16 cellular contexts compared by ENCODE assay signal in the genomic region with DNA sequence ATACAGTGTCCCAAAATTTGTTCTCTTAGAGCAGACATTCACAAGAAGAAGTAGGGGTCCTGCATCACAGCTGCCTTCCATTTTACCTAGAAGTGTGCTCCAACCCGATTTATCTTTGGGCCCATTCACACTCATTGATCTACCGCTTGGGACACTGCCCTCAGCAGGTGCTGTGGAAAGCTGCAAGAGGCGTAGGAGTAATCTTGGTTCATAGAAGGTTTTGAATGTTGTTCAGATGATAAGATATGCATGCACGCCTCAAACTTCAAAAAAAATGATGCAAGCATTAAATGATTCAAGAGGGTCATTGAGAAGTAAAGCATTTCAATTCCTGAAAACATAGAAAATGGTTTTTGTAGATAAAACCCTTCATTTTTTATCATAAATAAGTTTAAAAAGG. TPM values are rescaled to one million over a fixed set of nuclear protein-coding genes. Genes with fewer than 3 reads are reported as not detected.
DNase-seq lines count a peak whose midpoint lies in the region; ATAC-seq and TF ChIP-seq lines count a peak whose summit lies in the region.
"Had no signal": no experiment of that assay in that cellular context is flagged by ENCODE, and none has a peak within 500 bp of the region (broad histone marks: within the 10 kb centered on the region; RNA-seq: fewer than 3 reads in every experiment).

No MANE protein-coding gene starts in this region.

- H3K4me1 ChIP-seq in Panc1 (ENCODE audit: control insufficient read depth, insufficient read depth, low read length) (peaks cover 24% of the 10 kb centered on the region), neuronal stem cell (ENCODE audit: control insufficient read depth in 2 of 2, insufficient read depth in 1 of 2, low read depth in 1 of 2, low read length in 2 of 2) (peaks cover 3 to 4% of the 10 kb centered on the region in 2 donors)

- BruUV-seq in Panc1 (replicated peaks; lab: Mats Ljungman, UMichigan): no TSS peak

- H3K9me3 Mint-ChIP-seq in stimulated activated naive B cell treated with anti-CD40 and anti-IgM and Interleukin-4, amounts not matched to agents 10 μg/mL and 1 μg/mL and 100 μg/mL, for 72 hours: no peaks in the 10 kb centered on the region
- H3K9me3 Mint-ChIP-seq: activated naive CD4-positive, alpha-beta T cell treated with anti-CD3 and anti-CD28 coated beads, Interleukin-2, amount 50 U/mL, for 72 hours had no signal

- ATAC-seq in Panc1 (no peak), HG03354 (IDR thresholded peaks at IDR 0.05; ENCODE audit: poor library complexity, severe bottlenecking, unreplicated experiment) (no peak), GM18502 (IDR thresholded peaks at IDR 0.05; ENCODE audit: poor library complexity, unreplicated experiment) (no peak)
- ATAC-seq in stimulated activated naive B cell treated with anti-CD40 and anti-IgM and Interleukin-4, amounts not matched to agents 10 μg/mL and 1 μg/mL and 100 μg/mL, for 72 hours (replicated peaks): no peak
- ATAC-seq: activated naive CD4-positive, alpha-beta T cell treated with anti-CD3 and anti-CD28 coated beads, Interleukin-2, amount 50 U/mL, for 72 hours; T-helper 17 cell had no signal

- intact Hi-C loops in Panc1 (cut with micrococcal nuclease; ENCODE audit: unreplicated experiment): no loop called here

- no peak overlapping the region for H4K8ac ChIP-seq in neuronal stem cell (ENCODE audit: low read depth, low read length)

- peaks cover 19 to 36% of the 10 kb centered on the region in 2 donors for H3K4me1 Mint-ChIP-seq in stimulated activated naive B cell treated with anti-CD40 and anti-IgM and Interleukin-4, amounts not matched to agents 10 μg/mL and 1 μg/mL and 100 μg/mL, for 72 hours

- H4K91ac ChIP-seq in neuronal stem cell (ENCODE audit: low read depth, low read length, poor library complexity): no peak overlapping the region

- H2BK5ac ChIP-seq in neuronal stem cell (ENCODE audit: low read length): no peak overlapping the region

- H3K23ac ChIP-seq in neuronal stem cell (ENCODE audit: low read depth, low read length, poor library complexity): no peak overlapping the region

- in situ Hi-C loops in Panc1 (cut with HindIII; ENCODE audit: low pct_unique_long_range_greater_than_20kb, low sequenced_read_pairs): no loop called here

- H3K9me3 ChIP-seq in Panc1 (ENCODE audit: control insufficient read depth, insufficient read depth, low read depth, low read length) (peaks cover 17% of the 10 kb centered on the region; the same call in 1 of the 2 replicates), neuronal stem cell (replicated peaks in 1 of 2; ENCODE audit: control insufficient read depth in 2 of 2, insufficient read depth in 1 of 2, low read depth in 1 of 2, low read length in 2 of 2) (no peaks in the 10 kb centered on the region)
- H3K9me3 ChIP-seq: spleen had no signal

- H2AFZ ChIP-seq in neuronal stem cell (ENCODE audit: low read length): no peak overlapping the region

- WGBS in neuronal stem cell (ENCODE audit: extremely low coverage in 2 of 2, insufficient read length in 2 of 2, insufficient replicate concordance in 1 of 2), 2 donors: no CpG with 5 or more reads among the region's 4 CpGs

- no peak overlapping the region for H3K18ac ChIP-seq in neuronal stem cell (ENCODE audit: low read length)

- H3K27ac ChIP-seq in Panc1 (ENCODE audit: low read length) (peak overlapping the region; percentile 100), neuronal stem cell (replicated peaks; ENCODE audit: low read length) (no peak overlapping the region)
- H3K27ac ChIP-seq: spleen had no signal

- H3K4ac ChIP-seq in neuronal stem cell (ENCODE audit: low read length): no peak overlapping the region

- H2BK15ac ChIP-seq in neuronal stem cell (ENCODE audit: low read length): no peak overlapping the region

- TF ChIP-seq CTCF in AG10803 (conservative IDR thresholded peaks at IDR 0.05; ENCODE audit: low read length) (peak; percentile 13), GM12874 (IDR thresholded peaks at IDR 0.05; ENCODE audit: insufficient read depth, low read depth, low read length) (peak; percentile 30; the same call in 1 of the 2 replicates), Panc1 (IDR thresholded peaks at IDR 0.05) (peak; percentile 54), fibroblast of pulmonary artery (IDR thresholded peaks at IDR 0.05; ENCODE audit: low read length, missing control alignments) (peak; percentile 29)

- H3K14ac ChIP-seq in neuronal stem cell (ENCODE audit: low read length): no peak overlapping the region

- H2BK12ac ChIP-seq in neuronal stem cell (ENCODE audit: low read length): no peak overlapping the region

- H3K4me3 ChIP-seq in AG10803 (ENCODE audit: low read length) (no peak overlapping the region), Panc1 (ENCODE audit: low read depth in 2 of 2, low read length in 2 of 2) (no peak overlapping the region), fibroblast of pulmonary artery (replicated peaks; ENCODE audit: low read depth, low read length) (no peak overlapping the region), neuronal stem cell (ENCODE audit: low read length in 2 of 2) (no peak overlapping the region)
- H3K4me3 ChIP-seq: spleen had no signal

- H3K4me2 ChIP-seq in neuronal stem cell (ENCODE audit: insufficient read depth, low read length, poor library complexity, severe bottlenecking): no peak overlapping the region

- POLR2A ChIA-PET in Panc1 (lab: Charles Lee): no interaction called here

- H3K27me3 ChIP-seq in Panc1 (ENCODE audit: control insufficient read depth, insufficient read depth, low read length) (no peaks in the 10 kb centered on the region), neuronal stem cell (ENCODE audit: control insufficient read depth in 3 of 3, insufficient read depth in 3 of 3, low read depth in 1 of 3, low read length in 3 of 3) (no peaks in the 10 kb centered on the region)
- H3K27me3 ChIP-seq: spleen had no signal

- H3K79me1 ChIP-seq in neuronal stem cell (ENCODE audit: low read depth, low read length): no peaks in the 10 kb centered on the region

- no peak overlapping the region for H3K4me3 Mint-ChIP-seq in stimulated activated naive B cell treated with anti-CD40 and anti-IgM and Interleukin-4, amounts not matched to agents 10 μg/mL and 1 μg/mL and 100 μg/mL, for 72 hours
- H3K4me3 Mint-ChIP-seq: T-helper 17 cell had no signal

- H3K27ac Mint-ChIP-seq in stimulated activated naive B cell treated with anti-CD40 and anti-IgM and Interleukin-4, amounts not matched to agents 10 μg/mL and 1 μg/mL and 100 μg/mL, for 72 hours: no peak overlapping the region
- H3K27ac Mint-ChIP-seq: activated naive CD4-positive, alpha-beta T cell treated with anti-CD3 and anti-CD28 coated beads, Interleukin-2, amount 50 U/mL, for 72 hours had no signal

- no peak overlapping the region for H2BK120ac ChIP-seq in neuronal stem cell (ENCODE audit: low read depth, low read length)

- H3K9ac ChIP-seq in neuronal stem cell (ENCODE audit: low read depth, low read length, poor library complexity): no peak overlapping the region

- no peaks in the 10 kb centered on the region for H3K27me3 Mint-ChIP-seq in stimulated activated naive B cell treated with anti-CD40 and anti-IgM and Interleukin-4, amounts not matched to agents 10 μg/mL and 1 μg/mL and 100 μg/mL, for 72 hours
- H3K27me3 Mint-ChIP-seq: T-helper 17 cell had no signal

- no peak overlapping the region for H2AK5ac ChIP-seq in neuronal stem cell (ENCODE audit: low read depth, low read length)

- H3K36me3 ChIP-seq in Panc1 (ENCODE audit: control insufficient read depth, insufficient read depth, low read length) (no peaks in the 10 kb centered on the region), neuronal stem cell (replicated peaks in 1 of 2; ENCODE audit: control insufficient read depth in 2 of 2, insufficient read depth in 2 of 2, low read length in 2 of 2) (no peaks in the 10 kb centered on the region)
- H3K36me3 ChIP-seq: spleen had no signal

- DNase-seq in AG10803 (ENCODE audit: low read depth) (no peak), Panc1 (ENCODE audit: low read depth, low spot score) (no peak), fibroblast of pulmonary artery (ENCODE audit: low read depth) (no peak), neuronal stem cell (ENCODE audit: low spot score) (no peak)
- DNase-seq in stimulated activated naive B cell treated with anti-CD40 and anti-IgM and Interleukin-4, amounts not matched to agents 10 μg/mL and 1 μg/mL and 100 μg/mL, for 72 hours: no peak
- DNase-seq: activated CD8-positive, alpha-beta memory T cell treated with anti-CD3 and anti-CD28 coated beads for 24 hours; C1 segment of cervical spinal cord; hippocampal formation; spleen; stimulated activated CD8-positive, alpha-beta memory T cell treated with anti-CD3 and anti-CD28 coated beads, Interleukin-4, amount 100 ng/mL, for 48 hours; T-helper 17 cell had no signal

- H3K36me3 Mint-ChIP-seq in stimulated activated naive B cell treated with anti-CD40 and anti-IgM and Interleukin-4, amounts not matched to agents 10 μg/mL and 1 μg/mL and 100 μg/mL, for 72 hours: no peaks in the 10 kb centered on the region
- H3K36me3 Mint-ChIP-seq: activated naive CD4-positive, alpha-beta T cell treated with anti-CD3 and anti-CD28 coated beads, Interleukin-2, amount 50 U/mL, for 72 hours had no signal

- CTCF ChIA-PET in Panc1 (lab: Charles Lee): no interaction called here

RNA-seq across cellular contexts. Expression of a gene that starts 18.6 kb away (rescaled TPM):
- total RNA-seq in Panc1 (2021; ENCODE audit: unreplicated experiment): not detected
- not detected for polyA plus RNA-seq in Panc1 (2012; ENCODE audit: insufficient read length)
- 0.32 TPM for polyA plus RNA-seq in neuronal stem cell (2013, experiment 1 of 2)
- polyA plus RNA-seq in neuronal stem cell (2013, experiment 2 of 2): 0.43 TPM
- total RNA-seq: activated naive CD4-positive, alpha-beta T cell treated with anti-CD3 and anti-CD28 coated beads, Interleukin-2, amount 50 U/mL, for 72 hours; mononuclear cell; spleen; T-helper 17 cell had no signal
- polyA plus RNA-seq: spleen had no signal

RNA-seq across cellular contexts. Expression of a gene that starts 42.0 kb away (rescaled TPM):
- total RNA-seq in Panc1 (2021; ENCODE audit: unreplicated experiment): 23.6 TPM
- polyA plus RNA-seq in Panc1 (2012; ENCODE audit: insufficient read length): 22.0 TPM
- polyA plus RNA-seq in neuronal stem cell (2013, experiment 1 of 2): 24.2 TPM
- polyA plus RNA-seq in neuronal stem cell (2013, experiment 2 of 2): 23.2 TPM
